ENCODE assay signal across 8 cellular contexts in genomic region chr16:68538880-68539701, GRCh38. TPM values are rescaled to one million over a fixed set of nuclear protein-coding genes. Genes with fewer than 3 reads are reported as not detected.
DNase-seq lines count a peak whose midpoint lies in the region; ATAC-seq and TF ChIP-seq lines count a peak whose summit lies in the region.

TSS of gene ZFP90 (plus strand) at chr16:68539291. CDS start at chr16:68539793, 502 bp downstream.

- H3K4me2 ChIP-seq in Karpas-422 (ENCODE audit: low read depth, low read length, poor library complexity, severe bottlenecking): peak within 1 kb of the TSS; percentile 97

- no peaks in the 10 kb centered on the region; the same call in 1 of the 2 replicates for H3K36me3 ChIP-seq in Karpas-422 (ENCODE audit: insufficient read depth, low read length)

- ATAC-seq in GM21825 (IDR thresholded peaks at IDR 0.05; ENCODE audit: unreplicated experiment): peak; percentile 86

- peak within 1 kb of the TSS; percentile 90 for H3K27ac Mint-ChIP-seq in activated T-helper 2 cell treated with anti-CD3 and anti-CD28 coated beads, Interferon-gamma antibody, Interleukin-2, Interleukin-4, amounts not matched to agents 10 μg/mL and 5 μg/mL and 100 μg/mL, durations not matched to agents 14 hours and 24 hours and 36 hours
- H3K27ac Mint-ChIP-seq in nephron progenitor cell: peak within 1 kb of the TSS; percentile 70
- H3K27ac Mint-ChIP-seq in stimulated activated naive CD8-positive, alpha-beta T cell treated with anti-CD3 and anti-CD28 coated beads, Interleukin-15, Interleukin-2, amounts not matched to agents 100 ng/mL and 50 ng/mL, for 24 hours: peak within 1 kb of the TSS; percentile 94

- intact Hi-C loops in activated T-helper 2 cell treated with anti-CD3 and anti-CD28 coated beads, Interferon-gamma antibody, Interleukin-2, Interleukin-4, amounts not matched to agents 10 μg/mL and 5 μg/mL and 100 μg/mL, durations not matched to agents 14 hours and 24 hours and 36 hours (cut with micrococcal nuclease): loop anchor here (1.0 kb wide), 1 partner anchor 9 kb away; no protein-coding TSS in a partner anchor

- H3K79me2 ChIP-seq in Karpas-422 (ENCODE audit: low read length): peaks cover 12% of the 10 kb centered on the region

- DNase-seq in DMS79 treated with DMSO at 0.1 percent for 48 hours (lab: John Stamatoyannopoulos, UW) (peak; percentile 59), Karpas-422 (peak; percentile 95), RPMI8226 (peak; percentile 95), fibroblast of the aortic adventitia (ENCODE audit: low read depth) (peak; percentile 81), nephron progenitor cell (peak; percentile 93)
- DNase-seq in activated T-helper 2 cell treated with anti-CD3 and anti-CD28 coated beads, Interferon-gamma antibody, Interleukin-2, Interleukin-4, amounts not matched to agents 10 μg/mL and 5 μg/mL and 100 μg/mL, durations not matched to agents 14 hours and 24 hours and 36 hours (ENCODE audit: low spot score): peak; percentile 83

- TF ChIP-seq CTCF in fibroblast of the aortic adventitia (IDR thresholded peaks at IDR 0.05; ENCODE audit: insufficient read depth, low read length) (no peak), nephron progenitor cell (IDR thresholded peaks at IDR 0.05) (no peak)

- peaks cover 12% of the 10 kb centered on the region for H3K4me1 ChIP-seq in Karpas-422 (ENCODE audit: low read length)

- no peaks in the 10 kb centered on the region for H3K9me2 ChIP-seq in Karpas-422 (replicated peaks; ENCODE audit: insufficient read depth, low read length)

- H4K20me1 ChIP-seq in Karpas-422 (ENCODE audit: insufficient read depth, low read depth, low read length): no peaks in the 10 kb centered on the region

- H3K4me3 ChIP-seq in Karpas-422 (ENCODE audit: low read length) (peak within 1 kb of the TSS; percentile 92), fibroblast of the aortic adventitia (ENCODE audit: low read depth, low read length) (peak within 1 kb of the TSS; percentile 80)

- H3K4me1 Mint-ChIP-seq in activated T-helper 2 cell treated with anti-CD3 and anti-CD28 coated beads, Interferon-gamma antibody, Interleukin-2, Interleukin-4, amounts not matched to agents 10 μg/mL and 5 μg/mL and 100 μg/mL, durations not matched to agents 14 hours and 24 hours and 36 hours (ENCODE audit: low read depth): peaks cover 11% of the 10 kb centered on the region
- peaks cover 14% of the 10 kb centered on the region for H3K4me1 Mint-ChIP-seq in nephron progenitor cell
- H3K4me1 Mint-ChIP-seq in stimulated activated naive CD8-positive, alpha-beta T cell treated with anti-CD3 and anti-CD28 coated beads, Interleukin-15, Interleukin-2, amounts not matched to agents 100 ng/mL and 50 ng/mL, for 24 hours (ENCODE audit: low read depth): peaks cover 15% of the 10 kb centered on the region

- H3K9ac ChIP-seq in Karpas-422 (ENCODE audit: low read length): peak within 1 kb of the TSS; percentile 94

- H3K27ac ChIP-seq in Karpas-422 (ENCODE audit: low read length): no peak within 1 kb of the TSS; the same call in 1 of the 2 replicates

- no peaks in the 10 kb centered on the region for H3K9me3 ChIP-seq in Karpas-422 (ENCODE audit: low read length)

- H3K27me3 Mint-ChIP-seq in activated T-helper 2 cell treated with anti-CD3 and anti-CD28 coated beads, Interferon-gamma antibody, Interleukin-2, Interleukin-4, amounts not matched to agents 10 μg/mL and 5 μg/mL and 100 μg/mL, durations not matched to agents 14 hours and 24 hours and 36 hours (ENCODE audit: low read depth): no peaks in the 10 kb centered on the region
- H3K27me3 Mint-ChIP-seq in nephron progenitor cell (ENCODE audit: low read depth, poor library complexity): no peaks in the 10 kb centered on the region
- no peaks in the 10 kb centered on the region for H3K27me3 Mint-ChIP-seq in stimulated activated naive CD8-positive, alpha-beta T cell treated with anti-CD3 and anti-CD28 coated beads, Interleukin-15, Interleukin-2, amounts not matched to agents 100 ng/mL and 50 ng/mL, for 24 hours

- H3K27me3 ChIP-seq in Karpas-422 (ENCODE audit: low read length): no peaks in the 10 kb centered on the region

- H2AFZ ChIP-seq in Karpas-422 (ENCODE audit: low read length): peak within 1 kb of the TSS; percentile 88

- H3K36me3 Mint-ChIP-seq in activated T-helper 2 cell treated with anti-CD3 and anti-CD28 coated beads, Interferon-gamma antibody, Interleukin-2, Interleukin-4, amounts not matched to agents 10 μg/mL and 5 μg/mL and 100 μg/mL, durations not matched to agents 14 hours and 24 hours and 36 hours (ENCODE audit: low read depth): peaks cover 65% of the 10 kb centered on the region
- H3K36me3 Mint-ChIP-seq in nephron progenitor cell (ENCODE audit: low read depth): peaks cover 74% of the 10 kb centered on the region
- peaks cover 37% of the 10 kb centered on the region for H3K36me3 Mint-ChIP-seq in stimulated activated naive CD8-positive, alpha-beta T cell treated with anti-CD3 and anti-CD28 coated beads, Interleukin-15, Interleukin-2, amounts not matched to agents 100 ng/mL and 50 ng/mL, for 24 hours (ENCODE audit: low read depth)

- peak within 1 kb of the TSS; percentile 89 for H3K4me3 Mint-ChIP-seq in activated T-helper 2 cell treated with anti-CD3 and anti-CD28 coated beads, Interferon-gamma antibody, Interleukin-2, Interleukin-4, amounts not matched to agents 10 μg/mL and 5 μg/mL and 100 μg/mL, durations not matched to agents 14 hours and 24 hours and 36 hours (ENCODE audit: low read depth)
- H3K4me3 Mint-ChIP-seq in nephron progenitor cell: peak within 1 kb of the TSS; percentile 94
- H3K4me3 Mint-ChIP-seq in stimulated activated naive CD8-positive, alpha-beta T cell treated with anti-CD3 and anti-CD28 coated beads, Interleukin-15, Interleukin-2, amounts not matched to agents 100 ng/mL and 50 ng/mL, for 24 hours: peak within 1 kb of the TSS; percentile 98

- peaks cover 21% of the 10 kb centered on the region for H3K9me3 Mint-ChIP-seq in activated T-helper 2 cell treated with anti-CD3 and anti-CD28 coated beads, Interferon-gamma antibody, Interleukin-2, Interleukin-4, amounts not matched to agents 10 μg/mL and 5 μg/mL and 100 μg/mL, durations not matched to agents 14 hours and 24 hours and 36 hours
- peaks cover 56% of the 10 kb centered on the region for H3K9me3 Mint-ChIP-seq in nephron progenitor cell
- H3K9me3 Mint-ChIP-seq in stimulated activated naive CD8-positive, alpha-beta T cell treated with anti-CD3 and anti-CD28 coated beads, Interleukin-15, Interleukin-2, amounts not matched to agents 100 ng/mL and 50 ng/mL, for 24 hours: no peaks in the 10 kb centered on the region

RNA-seq across cellular contexts. Expression of gene ZFP90, which starts in this region (rescaled TPM):
- total RNA-seq in Karpas-422 (2014; rRNA removed; shearing (Covaris generic); ENCODE audit: low replicate concordance): 24.1 and 34.8 TPM in 2 replicates
- total RNA-seq in activated T-helper 2 cell treated with anti-CD3 and anti-CD28 coated beads, Interferon-gamma antibody, Interleukin-2, Interleukin-4, amounts not matched to agents 10 μg/mL and 5 μg/mL and 100 μg/mL, durations not matched to agents 14 hours and 24 hours and 36 hours: 19.4 and 20.8 TPM in 2 replicates
- total RNA-seq in fibroblast of the aortic adventitia (ENCODE audit: low replicate concordance): 23.9 and 28.9 TPM in 2 replicates
